In the genomic region with DNA sequence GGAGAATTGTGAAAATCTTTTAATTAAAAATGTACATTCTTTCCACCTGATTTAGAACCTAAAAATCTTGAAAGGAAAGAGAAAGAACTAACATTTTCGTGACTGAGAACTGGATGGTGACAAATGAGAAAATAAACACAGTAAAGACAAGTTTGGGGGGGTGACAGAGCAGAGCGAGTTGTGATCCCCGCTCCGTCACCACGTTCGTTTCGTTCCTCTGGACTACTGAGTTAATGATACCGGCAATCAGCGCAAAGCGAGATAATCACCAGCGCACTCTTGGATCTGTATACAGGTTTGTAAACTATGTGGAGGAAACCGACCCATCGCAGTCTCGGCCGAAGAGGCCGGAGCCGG, we compare ENCODE assay signal across 9 cellular contexts. TPM values are rescaled to one million over a fixed set of nuclear protein-coding genes. Genes with fewer than 3 reads are reported as not detected.
A peak's percentile ranks its signal among the peaks of the same experiment; 100 is the strongest.
DNase-seq lines count a peak whose midpoint lies in the region; ATAC-seq and FAIRE-seq lines count a peak whose summit lies in the region.
"Had no signal": no experiment of that assay in that cellular context is flagged by ENCODE, and none has a peak within 500 bp of the region (broad histone marks: within the 10 kb centered on the region; RNA-seq: fewer than 3 reads in every experiment).

No MANE protein-coding gene starts in this region.

- peaks cover 4% of the 10 kb centered on the region for H3K4me1 ChIP-seq in thymus (ENCODE audit: control insufficient read depth, insufficient read depth, low read length)

- peaks cover 27% of the 10 kb centered on the region for H3K4me1 Mint-ChIP-seq in activated CD4-positive, alpha-beta T cell treated with anti-CD3 and anti-CD28 coated beads, Interleukin-2, amount 10 ng/mL, durations not matched to agents 24 days and 14 days

- intact Hi-C loops in activated CD4-positive, alpha-beta T cell treated with anti-CD3 and anti-CD28 coated beads, Interleukin-2, amount 10 ng/mL, durations not matched to agents 24 days and 14 days (cut with micrococcal nuclease), result loop anchor here (1.0 to 10.0 kb wide), 4 partner anchors 9 to 354 kb away; partner anchors contain the start of gene USF1
- intact Hi-C loops in left colon (cut with DNase I, micrococcal nuclease), result no loop called here

- no peak for DNase-seq in activated CD4-positive, alpha-beta T cell treated with anti-CD3 and anti-CD28 coated beads, Interleukin-2, amount 10 ng/mL, durations not matched to agents 24 days and 14 days
- DNase-seq in activated CD4-positive, alpha-beta T cell treated with anti-CD3 and anti-CD28 coated beads for 4 hours, result no peak
- DNase-seq in left colon, result no peak
- DNase-seq in frontal cortex (ENCODE audit: low spot score in 2 of 2), result no peak
- DNase-seq in NCI-H524 treated with DMSO at 0.1 percent for 48 hours (lab: John Stamatoyannopoulos, UW), result no peak

- no peak for FAIRE-seq in frontal cortex (lab: Jason Lieb, UNC)
- FAIRE-seq: endometrium had no signal

- ATAC-seq in left colon, result peak; percentile 42
- no peak for ATAC-seq in HG02840 (IDR thresholded peaks at IDR 0.05; ENCODE audit: low FRiP score, unreplicated experiment)

- peaks cover 14% of the 10 kb centered on the region for H3K36me3 Mint-ChIP-seq in activated CD4-positive, alpha-beta T cell treated with anti-CD3 and anti-CD28 coated beads, Interleukin-2, amount 10 ng/mL, durations not matched to agents 24 days and 14 days (ENCODE audit: low read depth)

- WGBS in adipose tissue, 3 donors, result 3 to 11% (median 10%) methylated on average over 17 of the region's 17 CpGs
- WGBS in thymus, result 12% methylated on average over 17 of the region's 17 CpGs

- peak overlapping the region; percentile 100 for H3K27ac Mint-ChIP-seq in activated CD4-positive, alpha-beta T cell treated with anti-CD3 and anti-CD28 coated beads, Interleukin-2, amount 10 ng/mL, durations not matched to agents 24 days and 14 days

- peaks cover 3% of the 10 kb centered on the region for H3K9me3 Mint-ChIP-seq in activated CD4-positive, alpha-beta T cell treated with anti-CD3 and anti-CD28 coated beads, Interleukin-2, amount 10 ng/mL, durations not matched to agents 24 days and 14 days

- peak overlapping the region; percentile 72 for H3K4me3 ChIP-seq in thymus (ENCODE audit: low read length)

- peak overlapping the region; percentile 93 for H3K4me3 Mint-ChIP-seq in activated CD4-positive, alpha-beta T cell treated with anti-CD3 and anti-CD28 coated beads, Interleukin-2, amount 10 ng/mL, durations not matched to agents 24 days and 14 days

- no peaks in the 10 kb centered on the region for H3K27me3 ChIP-seq in thymus (ENCODE audit: control insufficient read depth, insufficient read depth)

- no peaks in the 10 kb centered on the region for H3K9me3 ChIP-seq in thymus (ENCODE audit: control insufficient read depth)

- H3K36me3 ChIP-seq in thymus (ENCODE audit: control insufficient read depth, insufficient read depth), result no peaks in the 10 kb centered on the region

- H3K27ac ChIP-seq in adipose tissue (ENCODE audit: low read depth, low read length) (peak overlapping the region; percentile 98), thymus (ENCODE audit: low read depth) (peak overlapping the region; percentile 98)

- peaks cover 3% of the 10 kb centered on the region for H3K27me3 Mint-ChIP-seq in activated CD4-positive, alpha-beta T cell treated with anti-CD3 and anti-CD28 coated beads, Interleukin-2, amount 10 ng/mL, durations not matched to agents 24 days and 14 days

RNA-seq across cellular contexts. Expression of gene CFAP126, which starts 31.2 kb away (rescaled TPM):
- total RNA-seq in activated CD4-positive, alpha-beta T cell treated with anti-CD3 and anti-CD28 coated beads, Interleukin-2, amount 10 ng/mL, durations not matched to agents 24 days and 14 days, result not detected in 2 replicates
- polyA plus RNA-seq in adipose tissue (under 1 TPM in 2 of 3 donors, not detected in 1; 0.10 to 0.63 TPM), thymus (1.0 TPM)
- total RNA-seq in left colon (not detected), frontal cortex (not detected)
